Comparison of ENCODE assay signal across 22 cellular contexts in the genomic region with DNA sequence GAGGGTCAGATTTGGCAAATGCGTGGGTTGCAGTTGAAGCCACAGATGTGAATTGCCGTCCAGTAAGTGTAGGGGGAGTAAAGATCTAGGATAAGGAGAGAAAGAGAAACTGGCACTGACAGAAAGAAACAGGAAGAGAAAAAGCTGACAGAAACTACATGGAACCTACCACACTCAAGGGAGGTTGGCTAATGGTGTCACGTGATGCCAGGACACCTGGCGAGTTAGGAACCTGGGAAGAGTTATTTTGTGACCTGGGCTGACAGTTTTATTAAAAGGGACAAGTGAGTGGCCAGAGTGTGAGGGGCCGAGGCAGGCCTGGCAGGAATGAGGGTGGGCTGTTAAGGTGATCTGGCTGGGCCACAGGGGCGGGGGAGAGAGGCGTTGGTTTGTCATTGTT.
DNase-seq lines count a peak whose midpoint lies in the region; ATAC-seq and FAIRE-seq lines count a peak whose summit lies in the region.
"Had no signal": no experiment of that assay in that cellular context is flagged by ENCODE, and none has a peak within 500 bp of the region (broad histone marks: within the 10 kb centered on the region; RNA-seq: fewer than 3 reads in every experiment).

No MANE protein-coding gene starts in this region.

- no peak overlapping the region for H3K9ac ChIP-seq in BLaER1

- peaks cover 7% of the 10 kb centered on the region for H3K9me3 ChIP-seq in BLaER1
- H3K9me3 ChIP-seq: adrenal gland, SJSA1, thyroid gland had no signal

- H4K20me1 ChIP-seq in BLaER1, result no peaks in the 10 kb centered on the region

- H3K27me3 ChIP-seq in BLaER1, result no peaks in the 10 kb centered on the region
- H3K27me3 ChIP-seq: adrenal gland, thyroid gland had no signal

- DNase-seq in GM19239 (ENCODE audit: insufficient read length, low spot score) (peak; percentile 30), islet precursor cell (peak; percentile 7), GF-D8 (lab: John Stamatoyannopoulos, UW) (no peak), DMS79 (lab: John Stamatoyannopoulos, UW) (no peak)
- DNase-seq in central memory CD4-positive, alpha-beta T cell, result no peak
- DNase-seq: activated CD4-positive, alpha-beta T cell treated with anti-CD3 and anti-CD28 coated beads, Interleukin-2, amount 50 U/mL, for 4 hours; activated gamma-delta T cell; adrenal gland; CD4-positive, CD25-positive, alpha-beta regulatory T cell; DMS79 treated with DMSO at 0.1 percent for 48 hours; midbrain; NCI-H774; stimulated activated CD4-positive, alpha-beta T cell treated with anti-CD3 and anti-CD28 coated beads, Interleukin-1b, Interleukin-23, amount 100 ng/mL, for 48 hours; stimulated activated naive CD4-positive, alpha-beta T cell treated with Interleukin-2 at 50 U/mL for 16 hours; thyroid gland; WERI-Rb-1 had no signal

- peak; percentile 75 for FAIRE-seq in GM19239 (lab: Jason Lieb, UNC)
- FAIRE-seq: endometrium had no signal

- H3K4me1 ChIP-seq in BLaER1, result peaks cover 63% of the 10 kb centered on the region
- H3K4me1 ChIP-seq: adrenal gland, left lung, SJSA1, thyroid gland had no signal

- H3K27ac ChIP-seq in BLaER1, result no peak overlapping the region
- H3K27ac ChIP-seq: adrenal gland, left lung, SJSA1, thyroid gland, WERI-Rb-1 had no signal

- H3K4me2 ChIP-seq in BLaER1, result peak overlapping the region; percentile 8; the same call in 1 of the 2 replicates

- no peak overlapping the region for H3K4me3 ChIP-seq in BLaER1
- H3K4me3 ChIP-seq: adrenal gland, left lung, SJSA1, thyroid gland had no signal

- peak; percentile 63 for ATAC-seq in HG03442 (IDR thresholded peaks at IDR 0.05; ENCODE audit: unreplicated experiment)
- ATAC-seq in HG03571 (IDR thresholded peaks at IDR 0.05; ENCODE audit: unreplicated experiment), result no peak
- ATAC-seq: left lung had no signal

- no peaks in the 10 kb centered on the region for H3K36me3 ChIP-seq in BLaER1
- H3K36me3 ChIP-seq: adrenal gland, left lung, SJSA1, thyroid gland, WERI-Rb-1 had no signal

Comparison
In these comparisons a context has a peak if more than half of its experiments do, and no peak if none do; other contexts are left out.
1. DNase-seq: peak in GM19239 (single experiment) and islet precursor cell (single experiment); none in GF-D8 (single experiment), DMS79 (single experiment) and central memory CD4-positive, alpha-beta T cell (single experiment).